ENCODE assay signal across 15 cellular contexts in genomic region chr19:18460900-18461299, GRCh38. TPM values are rescaled to one million over a fixed set of nuclear protein-coding genes. Genes with fewer than 3 reads are reported as not detected.
DNase-seq lines count a peak whose midpoint lies in the region; ATAC-seq and TF ChIP-seq lines count a peak whose summit lies in the region.
"Had no signal": no experiment of that assay in that cellular context is flagged by ENCODE, and none has a peak within 500 bp of the region (broad histone marks: within the 10 kb centered on the region; RNA-seq: fewer than 3 reads in every experiment).

No MANE protein-coding gene starts in this region.

- H2AFZ ChIP-seq in mammary epithelial cell (ENCODE audit: low read depth, low read length): no peak overlapping the region
- no peak overlapping the region for H2AFZ ChIP-seq in parathyroid adenoma

- WGBS in mammary epithelial cell (ENCODE audit: low coverage, missing lambda C conversion rate): 78% methylated on average over 5 of the region's 12 CpGs
- 59 to 68% methylated on average over 12 of the region's 12 CpGs for WGBS in esophagus, 2 donors
- WGBS in upper lobe of left lung, 2 donors: 95% methylated on average over 11 of the region's 12 CpGs; no CpG with 5 or more reads in 1 of the 2 donors

- H3K4me1 ChIP-seq in mammary epithelial cell (ENCODE audit: insufficient read depth, low read length): peaks cover 23% of the 10 kb centered on the region
- H3K4me1 ChIP-seq in esophagus (ENCODE audit: control insufficient read depth in 2 of 2, insufficient read depth in 2 of 2, low read length in 1 of 2): peaks cover 0 to 28% of the 10 kb centered on the region in 2 donors
- H3K4me1 ChIP-seq in parathyroid adenoma: peaks cover 11% of the 10 kb centered on the region
- H3K4me1 ChIP-seq in upper lobe of left lung: peaks cover 28 to 35% (median 31%) of the 10 kb centered on the region in 4 donors

- peaks cover 8% of the 10 kb centered on the region for H3K36me3 ChIP-seq in mammary epithelial cell (ENCODE audit: insufficient read depth, low read length)
- H3K36me3 ChIP-seq in esophagus (ENCODE audit: control insufficient read depth in 2 of 2, insufficient read depth in 2 of 2, low read length in 1 of 2): peaks cover 5 to 51% of the 10 kb centered on the region in 2 donors
- no peaks in the 10 kb centered on the region for H3K36me3 ChIP-seq in parathyroid adenoma (ENCODE audit: control insufficient read depth, insufficient read depth, low read length)
- H3K36me3 ChIP-seq in upper lobe of left lung: peaks cover 3 to 81% (median 54%) of the 10 kb centered on the region in 4 donors
- H3K36me3 ChIP-seq: cardiac muscle cell had no signal

- no peak overlapping the region for H3K4me3 ChIP-seq in mammary epithelial cell (replicated peaks in 1 of 3; ENCODE audit: insufficient read depth in 1 of 3, low read depth in 2 of 3, low read length in 3 of 3)
- H3K4me3 ChIP-seq in esophagus (ENCODE audit: low read depth in 1 of 2, low read length in 2 of 2): no peak overlapping the region
- no peak overlapping the region for H3K4me3 ChIP-seq in parathyroid adenoma (ENCODE audit: low read depth, low read length)
- no peak overlapping the region for H3K4me3 ChIP-seq in upper lobe of left lung
- H3K4me3 ChIP-seq: cardiac muscle cell had no signal

- H3K4me2 ChIP-seq in mammary epithelial cell (ENCODE audit: insufficient read depth, low read depth, low read length): no peak overlapping the region
- H3K4me2 ChIP-seq in parathyroid adenoma (ENCODE audit: low read length): no peak overlapping the region

- H3K27ac ChIP-seq in mammary epithelial cell (ENCODE audit: insufficient read depth, low read depth, low read length) (no peak overlapping the region), esophagus (ENCODE audit: low read depth in 2 of 2, low read length in 1 of 2) (peak overlapping the region; percentile 27 to 81), parathyroid adenoma (peak overlapping the region; percentile 69), upper lobe of left lung (peak overlapping the region; percentile 50 to 70 (median 64))
- H3K27ac ChIP-seq: cardiac muscle cell had no signal

- CTCF ChIA-PET in MCF 10A (lab: Yijun Ruan, JAX) (interaction anchor here (0.6 to 5.3 kb wide), 12 partner anchors 8 to 374 kb away, joined by 3 to 59 read pairs (median 3); partner anchors contain the start of genes SSBP4 and UBA52), mammary epithelial cell (lab: Charles Lee; ENCODE audit: low non-redundant PET) (no interaction called here)

- dilution Hi-C loops in mammary epithelial cell (cut with HindIII; ENCODE audit: low sequenced_read_pairs): loop anchor here (5.0 kb wide), 1 partner anchor 66 kb away; no protein-coding TSS in a partner anchor

- no peak for TF ChIP-seq POLR2A in upper lobe of left lung (IDR thresholded peaks at IDR 0.05)

- in situ Hi-C loops in mammary epithelial cell (cut with MboI; ENCODE audit: low sequenced_read_pairs in 2 of 2): loop anchor here in 1 of 2 donors (25.0 kb wide), 1 partner anchor 226 kb away; the partner anchor contains the start of gene CRTC1

- H3K27ac Mint-ChIP-seq in MCF 10A (ENCODE audit: low read depth, unreplicated experiment): no peak overlapping the region
- no peak overlapping the region for H3K27ac Mint-ChIP-seq in nephron progenitor cell
- H3K27ac Mint-ChIP-seq: activated naive CD4-positive, alpha-beta T cell treated with anti-CD3 and anti-CD28 coated beads, Interleukin-2, amount 50 U/mL, for 24 hours had no signal

- BruUV-seq in MCF 10A (replicated peaks; lab: Mats Ljungman, UMichigan) (no TSS peak), mammary epithelial cell (replicated peaks; lab: Mats Ljungman, UMichigan) (no TSS peak)

- H3K9me3 ChIP-seq in mammary epithelial cell (replicated peaks; ENCODE audit: insufficient read depth, low read length) (no peaks in the 10 kb centered on the region), esophagus (ENCODE audit: control insufficient read depth in 2 of 2, insufficient read depth in 1 of 2, low read depth in 1 of 2, low read length in 1 of 2) (peaks cover 0 to 2% of the 10 kb centered on the region in 2 donors), parathyroid adenoma (ENCODE audit: control insufficient read depth, low read length) (no peaks in the 10 kb centered on the region), upper lobe of left lung (no peaks in the 10 kb centered on the region)

- H3K9ac ChIP-seq in mammary epithelial cell (ENCODE audit: insufficient read depth, low read length): no peak overlapping the region
- no peak overlapping the region for H3K9ac ChIP-seq in parathyroid adenoma

- H3K27me3 Mint-ChIP-seq in MCF 10A (ENCODE audit: insufficient read depth, unreplicated experiment) (no peaks in the 10 kb centered on the region), nephron progenitor cell (ENCODE audit: low read depth, poor library complexity) (no peaks in the 10 kb centered on the region)
- H3K27me3 Mint-ChIP-seq: activated naive CD4-positive, alpha-beta T cell treated with anti-CD3 and anti-CD28 coated beads, Interleukin-2, amount 50 U/mL, for 24 hours; CD4-positive, alpha-beta T cell had no signal

- POLR2A ChIA-PET in MCF 10A (lab: Yijun Ruan, JAX): interaction anchor here (0.7 to 1.3 kb wide), 6 partner anchors 10 to 97 kb away, joined by 3 to 8 read pairs (median 6); partner anchors contain the start of gene KXD1

- DNase-seq in MCF 10A (ENCODE audit: unreplicated experiment) (peak; percentile 40), mammary epithelial cell (no peak), upper lobe of left lung (no peak), nephron progenitor cell (no peak), OCI-M2 (lab: John Stamatoyannopoulos, UW; ENCODE audit: unreplicated experiment) (no peak)
- DNase-seq: activated T-cell treated with anti-CD3 and anti-CD28 coated beads, Interleukin-2, amount 50 U/mL, for 1 hour; CD4-positive, alpha-beta T cell; DND-41; immature natural killer cell; NCI-H446 treated with DMSO at 0.1 percent for 48 hours had no signal

- H3K27me3 ChIP-seq in mammary epithelial cell (ENCODE audit: insufficient read depth, low read length) (no peaks in the 10 kb centered on the region), esophagus (ENCODE audit: control insufficient read depth in 1 of 2, insufficient read depth in 2 of 2, low read length in 2 of 2) (no peaks in the 10 kb centered on the region), parathyroid adenoma (ENCODE audit: control insufficient read depth, insufficient read depth, low read length) (no peaks in the 10 kb centered on the region), upper lobe of left lung (no peaks in the 10 kb centered on the region)
- H3K27me3 ChIP-seq: cardiac muscle cell had no signal

- H3K9me3 Mint-ChIP-seq in MCF 10A (ENCODE audit: unreplicated experiment) (no peaks in the 10 kb centered on the region), nephron progenitor cell (no peaks in the 10 kb centered on the region)
- H3K9me3 Mint-ChIP-seq: activated naive CD4-positive, alpha-beta T cell treated with anti-CD3 and anti-CD28 coated beads, Interleukin-2, amount 50 U/mL, for 24 hours; CD4-positive, alpha-beta T cell; immature natural killer cell had no signal

- H4K20me1 ChIP-seq in mammary epithelial cell (ENCODE audit: insufficient read depth, low read length): no peaks in the 10 kb centered on the region

- intact Hi-C loops in MCF 10A (cut with micrococcal nuclease): loop anchor here (5.0 kb wide), 1 partner anchor 126 kb away; the partner anchor contains the start of gene REX1BD
- intact Hi-C loops in mammary epithelial cell (cut with micrococcal nuclease): loop anchor here (1.0 to 10.0 kb wide), 5 partner anchors 10 to 214 kb away; partner anchors contain the start of genes ELL and REX1BD

- H3K4me3 Mint-ChIP-seq in MCF 10A (ENCODE audit: unreplicated experiment): no peak overlapping the region
- H3K4me3 Mint-ChIP-seq in nephron progenitor cell: no peak overlapping the region
- H3K4me3 Mint-ChIP-seq: activated naive CD4-positive, alpha-beta T cell treated with anti-CD3 and anti-CD28 coated beads, Interleukin-2, amount 50 U/mL, for 24 hours; CD4-positive, alpha-beta T cell; immature natural killer cell had no signal

- H3K79me2 ChIP-seq in mammary epithelial cell (ENCODE audit: insufficient read depth, low read length): peaks cover 2% of the 10 kb centered on the region
- H3K79me2 ChIP-seq in parathyroid adenoma: peaks cover 5% of the 10 kb centered on the region

- ATAC-seq in upper lobe of left lung (ENCODE audit: low FRiP score in 2 of 2) (no peak), HG03354 (IDR thresholded peaks at IDR 0.05; ENCODE audit: poor library complexity, severe bottlenecking, unreplicated experiment) (no peak)

- peaks cover 32% of the 10 kb centered on the region for H3K4me1 Mint-ChIP-seq in MCF 10A (ENCODE audit: insufficient read depth, unreplicated experiment)
- peaks cover 28% of the 10 kb centered on the region for H3K4me1 Mint-ChIP-seq in nephron progenitor cell
- H3K4me1 Mint-ChIP-seq: activated naive CD4-positive, alpha-beta T cell treated with anti-CD3 and anti-CD28 coated beads, Interleukin-2, amount 50 U/mL, for 24 hours had no signal

- peaks cover 70% of the 10 kb centered on the region for H3K36me3 Mint-ChIP-seq in MCF 10A (ENCODE audit: insufficient read depth, unreplicated experiment)
- H3K36me3 Mint-ChIP-seq in nephron progenitor cell (ENCODE audit: low read depth): peaks cover 19% of the 10 kb centered on the region

- no peak for TF ChIP-seq EP300 in upper lobe of left lung (IDR thresholded peaks at IDR 0.05)

- TF ChIP-seq CTCF in MCF 10A (IDR thresholded peaks at IDR 0.05; ENCODE audit: unreplicated experiment): no peak
- TF ChIP-seq CTCF in mammary epithelial cell (conservative IDR thresholded peaks at IDR 0.05 in 1 of 2, IDR thresholded peaks at IDR 0.05 in 1 of 2; ENCODE audit: extremely low read depth in 1 of 2, insufficient read depth in 1 of 2, low read depth in 1 of 2, low read length in 2 of 2): no peak
- TF ChIP-seq CTCF in parathyroid adenoma (IDR thresholded peaks at IDR 0.05): no peak
- TF ChIP-seq CTCF in upper lobe of left lung (IDR thresholded peaks at IDR 0.05): no peak
- TF ChIP-seq CTCF in nephron progenitor cell (IDR thresholded peaks at IDR 0.05): no peak

RNA-seq across cellular contexts. Expression of gene ISYNA1, which starts 23.0 kb away (rescaled TPM):
- total RNA-seq in MCF 10A (2022) (6.8 and 7.7 TPM in 2 replicates), mammary epithelial cell (10 to 100 TPM; 13.0 to 26.3 TPM), upper lobe of left lung (10 to 100 TPM; 14.5 to 55.5 (median 20.0) TPM)
- polyA plus RNA-seq in mammary epithelial cell (14.9 TPM), esophagus (10 to 100 TPM; 17.5 to 42.7 TPM)
- 10.4 TPM for polyA minus RNA-seq in mammary epithelial cell

RNA-seq across cellular contexts. Expression of gene SSBP4, which starts 41.7 kb away (rescaled TPM):
- total RNA-seq in MCF 10A (2022) (22.3 and 26.3 TPM in 2 replicates), mammary epithelial cell (10 to 100 TPM; 34.0 to 41.0 TPM), upper lobe of left lung (100 to 1,000 TPM in 1 of 6 donors, 10 to 100 TPM in 5; 52.0 to 157 (median 84.1) TPM)
- polyA plus RNA-seq in mammary epithelial cell (14.3 TPM), esophagus (10 to 100 TPM; 25.4 to 25.9 TPM)
- 1.7 TPM for polyA minus RNA-seq in mammary epithelial cell
